ENCODE assay signal across 10 cellular contexts in genomic region chr18:74248189-74248975, GRCh38. TPM values are rescaled to one million over a fixed set of nuclear protein-coding genes. Genes with fewer than 3 reads are reported as not detected.
DNase-seq lines count a peak whose midpoint lies in the region; ATAC-seq and TF ChIP-seq lines count a peak whose summit lies in the region.
"Had no signal": no experiment of that assay in that cellular context is flagged by ENCODE, and none has a peak within 500 bp of the region (broad histone marks: within the 10 kb centered on the region; RNA-seq: fewer than 3 reads in every experiment).

No MANE protein-coding gene starts in this region.

- H3K4me2 ChIP-seq in smooth muscle cell = peak overlapping the region; percentile 6

- peaks cover 12% of the 10 kb centered on the region for H3K4me1 ChIP-seq in smooth muscle cell (ENCODE audit: low read depth)

- peaks cover 0 to 15% (median 0%) of the 10 kb centered on the region in 4 donors for H3K4me1 Mint-ChIP-seq in naive thymus-derived CD8-positive, alpha-beta T cell
- H3K4me1 Mint-ChIP-seq in activated CD8-positive, alpha-beta T cell treated with anti-CD3 and anti-CD28 coated beads for 36 hours (ENCODE audit: low read depth) = peaks cover 8% of the 10 kb centered on the region

- CTCF ChIA-PET in activated CD8-positive, alpha-beta T cell treated with anti-CD3 and anti-CD28 coated beads for 36 hours (lab: Charles Lee) = interaction anchor here (1.8 kb wide), 1 partner anchor 94 kb away, joined by 7 read pairs; no protein-coding TSS in a partner anchor

- H3K27ac ChIP-seq in smooth muscle cell (ENCODE audit: low read depth) = peak overlapping the region; percentile 58

- H3K27me3 ChIP-seq in smooth muscle cell (ENCODE audit: low read depth) = no peaks in the 10 kb centered on the region
- H3K27me3 ChIP-seq: adrenal gland had no signal

- no peaks in the 10 kb centered on the region for H3K9me3 ChIP-seq in smooth muscle cell (replicated peaks; ENCODE audit: low read depth)
- H3K9me3 ChIP-seq: adrenal gland had no signal

- peaks cover 22% of the 10 kb centered on the region for H3F3A ChIP-seq in smooth muscle cell (ENCODE audit: low read depth)

- no peaks in the 10 kb centered on the region for H3K9me3 Mint-ChIP-seq in naive thymus-derived CD8-positive, alpha-beta T cell
- no peaks in the 10 kb centered on the region for H3K9me3 Mint-ChIP-seq in activated CD8-positive, alpha-beta T cell treated with anti-CD3 and anti-CD28 coated beads for 36 hours
- H3K9me3 Mint-ChIP-seq: endodermal cell had no signal

- H3K27ac Mint-ChIP-seq in naive thymus-derived CD8-positive, alpha-beta T cell = peak overlapping the region in 2 of 10 donors; percentile 23 to 43
- H3K27ac Mint-ChIP-seq in activated CD8-positive, alpha-beta T cell treated with anti-CD3 and anti-CD28 coated beads for 36 hours = no peak overlapping the region
- H3K27ac Mint-ChIP-seq: endodermal cell had no signal

- H3K36me3 Mint-ChIP-seq in naive thymus-derived CD8-positive, alpha-beta T cell = peaks cover 0 to 26% (median 8%) of the 10 kb centered on the region in 3 donors
- peaks cover 5% of the 10 kb centered on the region for H3K36me3 Mint-ChIP-seq in activated CD8-positive, alpha-beta T cell treated with anti-CD3 and anti-CD28 coated beads for 36 hours (ENCODE audit: low read depth)

- DNase-seq in activated CD4-positive, alpha-beta T cell treated with anti-CD3 and anti-CD28 coated beads, Interleukin-2, amount 50 U/mL, for 48 hours = peak; percentile 16 to 28
- DNase-seq in activated CD4-positive, alpha-beta T cell treated with anti-CD3 and anti-CD28 coated beads, Interleukin-2, amount 50 U/mL, for 4 hours = no peak
- no peak for DNase-seq in smooth muscle cell (lab: John Stamatoyannopoulos, UW; ENCODE audit: unreplicated experiment)
- no peak for DNase-seq in naive thymus-derived CD8-positive, alpha-beta T cell
- no peak for DNase-seq in activated CD8-positive, alpha-beta T cell treated with anti-CD3 and anti-CD28 coated beads for 36 hours
- DNase-seq: endodermal cell had no signal

- H3K36me3 ChIP-seq in smooth muscle cell (ENCODE audit: low read depth) = no peaks in the 10 kb centered on the region
- H3K36me3 ChIP-seq: adrenal gland had no signal

- WGBS in smooth muscle cell (ENCODE audit: low lambda C conversion rate) = 91% methylated on average over 10 of the region's 10 CpGs

- H3K27me3 Mint-ChIP-seq in naive thymus-derived CD8-positive, alpha-beta T cell = peaks cover 0 to 2% (median 0%) of the 10 kb centered on the region in 5 donors
- no peaks in the 10 kb centered on the region for H3K27me3 Mint-ChIP-seq in activated CD8-positive, alpha-beta T cell treated with anti-CD3 and anti-CD28 coated beads for 36 hours

- H3K4me3 ChIP-seq in smooth muscle cell = no peak overlapping the region
- H3K4me3 ChIP-seq: adrenal gland had no signal

- intact Hi-C loops in activated CD8-positive, alpha-beta T cell treated with anti-CD3 and anti-CD28 coated beads for 36 hours (cut with micrococcal nuclease) = no loop called here

- no peak for TF ChIP-seq CTCF in smooth muscle cell (IDR thresholded peaks at IDR 0.05; ENCODE audit: borderline replicate concordance, insufficient read depth, poor library complexity, severe bottlenecking)
- TF ChIP-seq CTCF in activated CD8-positive, alpha-beta T cell treated with anti-CD3 and anti-CD28 coated beads for 36 hours (IDR thresholded peaks at IDR 0.05) = no peak

- no peaks in the 10 kb centered on the region for H4K20me1 ChIP-seq in smooth muscle cell (ENCODE audit: low read depth)

- no peaks in the 10 kb centered on the region for H3K79me2 ChIP-seq in smooth muscle cell (ENCODE audit: low read depth)

- POLR2A ChIA-PET in naive thymus-derived CD8-positive, alpha-beta T cell (lab: Charles Lee) = no interaction called here
- POLR2A ChIA-PET in activated CD8-positive, alpha-beta T cell treated with anti-CD3 and anti-CD28 coated beads for 36 hours (lab: Charles Lee) = no interaction called here

- H2AFZ ChIP-seq in smooth muscle cell (ENCODE audit: low read depth) = no peak overlapping the region

- no peak overlapping the region for H3K4me3 Mint-ChIP-seq in naive thymus-derived CD8-positive, alpha-beta T cell
- H3K4me3 Mint-ChIP-seq in activated CD8-positive, alpha-beta T cell treated with anti-CD3 and anti-CD28 coated beads for 36 hours = no peak overlapping the region
- H3K4me3 Mint-ChIP-seq: endodermal cell had no signal

- no peak overlapping the region for H3K9ac ChIP-seq in smooth muscle cell (ENCODE audit: low read depth)

- ATAC-seq in GM21737 (IDR thresholded peaks at IDR 0.05; ENCODE audit: unreplicated experiment) (peak; percentile 96), HG03469 (IDR thresholded peaks at IDR 0.05; ENCODE audit: unreplicated experiment) (peak; percentile 69), HG03097 (IDR thresholded peaks at IDR 0.05; ENCODE audit: low FRiP score, unreplicated experiment) (no peak)
- ATAC-seq in naive thymus-derived CD8-positive, alpha-beta T cell = no peak
- ATAC-seq in activated CD8-positive, alpha-beta T cell treated with anti-CD3 and anti-CD28 coated beads for 36 hours = no peak

RNA-seq across cellular contexts. Expression of gene CYB5A, which starts 43.4 kb away (rescaled TPM):
- 52.8 and 61.5 TPM in 2 replicates for total RNA-seq in smooth muscle cell
- polyA plus RNA-seq in smooth muscle cell = 77.6 and 83.2 TPM in 2 replicates
- total RNA-seq in naive thymus-derived CD8-positive, alpha-beta T cell = 10 to 100 TPM; 42.3 to 43.1 TPM
- polyA plus RNA-seq in naive thymus-derived CD8-positive, alpha-beta T cell = 100 to 1,000 TPM in 1 of 3 donors, 10 to 100 TPM in 2; 80.3 to 101 (median 96.8) TPM
- total RNA-seq in activated CD8-positive, alpha-beta T cell treated with anti-CD3 and anti-CD28 coated beads for 36 hours = 10 to 100 TPM; 60.2 to 62.4 TPM

Comparison
In these comparisons a context has a peak if more than half of its experiments do, and no peak if none do; other contexts are left out.
1. DNase-seq: peak in activated CD4-positive, alpha-beta T cell treated with anti-CD3 and anti-CD28 coated beads, Interleukin-2, amount 50 U/mL, for 48 hours (2 of 2); none in activated CD4-positive, alpha-beta T cell treated with anti-CD3 and anti-CD28 coated beads, Interleukin-2, amount 50 U/mL, for 4 hours (0 of 2), smooth muscle cell (single experiment), naive thymus-derived CD8-positive, alpha-beta T cell (0 of 10) and activated CD8-positive, alpha-beta T cell treated with anti-CD3 and anti-CD28 coated beads for 36 hours (single experiment).
2. ATAC-seq: peak in GM21737 (single experiment) and HG03469 (single experiment); none in naive thymus-derived CD8-positive, alpha-beta T cell (0 of 2), HG03097 (single experiment) and activated CD8-positive, alpha-beta T cell treated with anti-CD3 and anti-CD28 coated beads for 36 hours (single experiment).